Comparison of ENCODE assay signal across 15 cellular contexts in genomic region chr11:69320756-69321741, GRCh38. TPM values are rescaled to one million over a fixed set of nuclear protein-coding genes. Genes with fewer than 3 reads are reported as not detected.
DNase-seq lines count a peak whose midpoint lies in the region; ATAC-seq and TF ChIP-seq lines count a peak whose summit lies in the region.
"Had no signal": no experiment of that assay in that cellular context is flagged by ENCODE, and none has a peak within 500 bp of the region (broad histone marks: within the 10 kb centered on the region; RNA-seq: fewer than 3 reads in every experiment).

No MANE protein-coding gene starts in this region.

- H3K9me3 ChIP-seq in mammary epithelial cell (replicated peaks; ENCODE audit: insufficient read depth, low read length) (no peaks in the 10 kb centered on the region), breast epithelium (peaks cover 0 to 8% of the 10 kb centered on the region in 2 donors), SJCRH30 (replicated peaks) (peaks cover 3% of the 10 kb centered on the region; the same call in 1 of the 2 replicates), aorta (ENCODE audit: control insufficient read depth, low read length) (no peaks in the 10 kb centered on the region), stomach (peaks cover 0 to 10% (median 5%) of the 10 kb centered on the region in 4 donors)

- H3K27me3 Mint-ChIP-seq in immature natural killer cell (ENCODE audit: low read depth in 3 of 3), result peaks cover 0 to 2% (median 0%) of the 10 kb centered on the region in 3 donors
- H3K27me3 Mint-ChIP-seq: effector memory CD8-positive, alpha-beta T cell had no signal

- peak; percentile 11 for ATAC-seq in aorta (ENCODE audit: low FRiP score)
- ATAC-seq: effector memory CD8-positive, alpha-beta T cell; left lung had no signal

- no peak overlapping the region for H3K27ac Mint-ChIP-seq in immature natural killer cell
- H3K27ac Mint-ChIP-seq: effector memory CD8-positive, alpha-beta T cell had no signal

- TF ChIP-seq CTCF in mammary epithelial cell (conservative IDR thresholded peaks at IDR 0.05 in 1 of 2, IDR thresholded peaks at IDR 0.05 in 1 of 2; ENCODE audit: extremely low read depth in 1 of 2, insufficient read depth in 1 of 2, low read depth in 1 of 2, low read length in 2 of 2) (no peak), breast epithelium (IDR thresholded peaks at IDR 0.05) (no peak), stomach (IDR thresholded peaks at IDR 0.05) (no peak)

- CTCF ChIA-PET in mammary epithelial cell (lab: Charles Lee; ENCODE audit: low non-redundant PET), result no interaction called here

- intact Hi-C loops in mammary epithelial cell (cut with micrococcal nuclease), result no loop called here
- intact Hi-C loops in breast epithelium (cut with DNase I; ENCODE audit: low total_unique reads), result no loop called here
- intact Hi-C loops in aorta (cut with DNase I), result loop anchor here (5.0 to 10.0 kb wide), 3 partner anchors 91 to 124 kb away; no protein-coding TSS in a partner anchor
- intact Hi-C loops in stomach (cut with DNase I; ENCODE audit: low total_unique reads), result no loop called here

- no peak for TF ChIP-seq POLR2A in breast epithelium (IDR thresholded peaks at IDR 0.05)
- no peak for TF ChIP-seq POLR2A in stomach (IDR thresholded peaks at IDR 0.05)

- BruUV-seq in mammary epithelial cell (replicated peaks; lab: Mats Ljungman, UMichigan), result no TSS peak

- TF ChIP-seq EP300 in stomach (IDR thresholded peaks at IDR 0.05), result no peak

- H2AFZ ChIP-seq in mammary epithelial cell (ENCODE audit: low read depth, low read length), result no peak overlapping the region

- H3K9me3 Mint-ChIP-seq in immature natural killer cell, result peaks cover 0 to 3% (median 0%) of the 10 kb centered on the region in 6 donors
- H3K9me3 Mint-ChIP-seq: effector memory CD8-positive, alpha-beta T cell had no signal

- no peaks in the 10 kb centered on the region for H3K36me3 Mint-ChIP-seq in immature natural killer cell

- H3K9ac ChIP-seq in mammary epithelial cell (ENCODE audit: insufficient read depth, low read length), result no peak overlapping the region

- 90% methylated on average over 10 of the region's 10 CpGs for WGBS in mammary epithelial cell (ENCODE audit: low coverage, missing lambda C conversion rate)
- WGBS in aorta, 2 donors, result 89 to 93% methylated on average over 10 of the region's 10 CpGs
- 73 to 89% (median 83%) methylated on average over 8 to 10 of the region's 10 CpGs for WGBS in stomach, 5 donors

- no peaks in the 10 kb centered on the region for H3K79me2 ChIP-seq in mammary epithelial cell (ENCODE audit: insufficient read depth, low read length)

- H3K27me3 ChIP-seq in mammary epithelial cell (ENCODE audit: insufficient read depth, low read length), result no peaks in the 10 kb centered on the region
- H3K27me3 ChIP-seq in breast epithelium, result no peaks in the 10 kb centered on the region
- H3K27me3 ChIP-seq in SJCRH30, result no peaks in the 10 kb centered on the region
- no peaks in the 10 kb centered on the region for H3K27me3 ChIP-seq in aorta (ENCODE audit: control insufficient read depth in 1 of 2, insufficient read depth in 2 of 2, low read length in 1 of 2)
- no peaks in the 10 kb centered on the region for H3K27me3 ChIP-seq in stomach
- H3K27me3 ChIP-seq: left lung, upper lobe of left lung had no signal

- peak overlapping the region; percentile 29 for H3K4me2 ChIP-seq in mammary epithelial cell (ENCODE audit: insufficient read depth, low read depth, low read length)

- H4K20me1 ChIP-seq in mammary epithelial cell (ENCODE audit: insufficient read depth, low read length), result no peaks in the 10 kb centered on the region

- in situ Hi-C loops in mammary epithelial cell (cut with MboI; ENCODE audit: low sequenced_read_pairs in 2 of 2), result no loop called here

- H3K27ac ChIP-seq in mammary epithelial cell (ENCODE audit: insufficient read depth, low read depth, low read length), result peak overlapping the region; percentile 68
- H3K27ac ChIP-seq in breast epithelium, result no peak overlapping the region
- peak overlapping the region; percentile 54 for H3K27ac ChIP-seq in SJCRH30
- peak overlapping the region; percentile 79 to 94 for H3K27ac ChIP-seq in aorta (ENCODE audit: low read depth in 1 of 2, low read length in 2 of 2)
- no peak overlapping the region for H3K27ac ChIP-seq in stomach
- H3K27ac ChIP-seq: left lung, upper lobe of left lung had no signal

- no peak overlapping the region for H3K4me3 Mint-ChIP-seq in immature natural killer cell
- H3K4me3 Mint-ChIP-seq: effector memory CD8-positive, alpha-beta T cell had no signal

- H3K4me3 ChIP-seq in mammary epithelial cell (replicated peaks in 1 of 3; ENCODE audit: insufficient read depth in 1 of 3, low read depth in 2 of 3, low read length in 3 of 3), result no peak overlapping the region
- no peak overlapping the region for H3K4me3 ChIP-seq in breast epithelium
- H3K4me3 ChIP-seq in SJCRH30, result no peak overlapping the region
- H3K4me3 ChIP-seq in aorta (ENCODE audit: low read length in 2 of 2), result no peak overlapping the region
- H3K4me3 ChIP-seq in stomach, result no peak overlapping the region
- H3K4me3 ChIP-seq: left lung, upper lobe of left lung had no signal

- dilution Hi-C loops in mammary epithelial cell (cut with HindIII; ENCODE audit: low sequenced_read_pairs), result no loop called here

- DNase-seq in mammary epithelial cell (no peak), breast epithelium (ENCODE audit: low spot score in 2 of 2) (no peak), SJCRH30 (peak in 1 of 2 experiments; percentile 57), glomerular visceral epithelial cell (ENCODE audit: extremely low spot score) (peak; percentile 54), aorta (no peak), stomach (no peak), nucleus accumbens (lab: John Stamatoyannopoulos, UW) (no peak), immature natural killer cell (no peak)
- DNase-seq: activated T-cell treated with anti-CD3 and anti-CD28 coated beads, Interleukin-2, amount 50 U/mL, for 48 hours; effector memory CD8-positive, alpha-beta T cell; NCI-H187; NK-92 treated with Interleukin-12 subunit alpha and Interleukin-12 subunit beta, amount 100 ng/mL, for 24 hours; stimulated activated CD4-positive, alpha-beta T cell treated with anti-CD3 and anti-CD28 coated beads, Interleukin-12 subunit alpha, Interleukin-12 subunit beta, amount 100 ng/mL, for 4 hours; upper lobe of left lung had no signal

- H3K4me1 ChIP-seq in mammary epithelial cell (ENCODE audit: insufficient read depth, low read length) (peaks cover 33% of the 10 kb centered on the region), breast epithelium (no peaks in the 10 kb centered on the region), SJCRH30 (peaks cover 27% of the 10 kb centered on the region), aorta (ENCODE audit: control insufficient read depth in 1 of 2, insufficient read depth in 2 of 2, low read length in 2 of 2) (peaks cover 0 to 11% of the 10 kb centered on the region in 2 donors), stomach (no peaks in the 10 kb centered on the region)
- H3K4me1 ChIP-seq: left lung, upper lobe of left lung had no signal

- H3K36me3 ChIP-seq in mammary epithelial cell (ENCODE audit: insufficient read depth, low read length), result no peaks in the 10 kb centered on the region
- H3K36me3 ChIP-seq in breast epithelium, result no peaks in the 10 kb centered on the region
- H3K36me3 ChIP-seq in SJCRH30, result no peaks in the 10 kb centered on the region
- no peaks in the 10 kb centered on the region for H3K36me3 ChIP-seq in aorta (ENCODE audit: control insufficient read depth in 1 of 2, insufficient read depth in 2 of 2, low read length in 1 of 2)
- H3K36me3 ChIP-seq in stomach, result no peaks in the 10 kb centered on the region
- H3K36me3 ChIP-seq: left lung, upper lobe of left lung had no signal

- H3K4me1 Mint-ChIP-seq in immature natural killer cell, result peaks cover 5 to 9% of the 10 kb centered on the region in 2 donors

RNA-seq across cellular contexts. Expression of gene MYEOV, which starts 27.1 kb away (rescaled TPM):
- total RNA-seq in mammary epithelial cell (under 1 TPM; 0.67 to 0.75 TPM), breast epithelium (10 to 100 TPM in 2 of 3 donors, 1 to 10 TPM in 1; 2.8 to 22.0 (median 18.7) TPM), aorta (under 1 TPM in 1 of 2 donors, not detected in 1; 0.52 TPM), stomach (10 to 100 TPM in 1 of 5 donors, 1 to 10 TPM in 1, under 1 TPM in 1, not detected in 2; 0.92 to 11.7 (median 1.9) TPM)
- polyA plus RNA-seq in mammary epithelial cell (0.59 TPM), aorta (not detected), stomach (10 to 100 TPM in 2 of 3 donors, 1 to 10 TPM in 1; 5.3 to 41.5 (median 16.4) TPM), immature natural killer cell (not detected)
- polyA minus RNA-seq in mammary epithelial cell, result 2.2 TPM
- total RNA-seq in SJCRH30 (2014; rRNA removed; shearing (Covaris generic)), result 2.9 and 6.7 TPM in 2 replicates

Comparison
In these comparisons a context has a peak if more than half of its experiments do, and no peak if none do; other contexts are left out.
1. H3K27ac ChIP-seq: peak in mammary epithelial cell (single experiment), SJCRH30 (single experiment) and aorta (2 of 2); none in breast epithelium (0 of 2) and stomach (0 of 5).
2. intact Hi-C loops: an anchor here in aorta (5.0 to 10.0 kb wide); none called in mammary epithelial cell, breast epithelium and stomach.